8 cellular contexts compared by ENCODE assay signal in genomic region chr5:74638776-74639537, GRCh38. TPM values are rescaled to one million over a fixed set of nuclear protein-coding genes. Genes with fewer than 3 reads are reported as not detected.
DNase-seq lines count a peak whose midpoint lies in the region; ATAC-seq, FAIRE-seq and TF ChIP-seq lines count a peak whose summit lies in the region.

No MANE protein-coding gene starts in this region.

- DNase-seq in DMS53 treated with DMSO at 0.1 percent for 48 hours (lab: John Stamatoyannopoulos, UW; ENCODE audit: unreplicated experiment): peak; percentile 17
- DNase-seq in HL-60 (ENCODE audit: low read depth in 1 of 2, low spot score in 1 of 2): no peak
- peak; percentile 72 for DNase-seq in astrocyte (ENCODE audit: low read depth)
- peak; percentile 52 to 60 for DNase-seq in lung microvascular endothelial cell (ENCODE audit: low read depth in 2 of 2)
- no peak for DNase-seq in vagina (ENCODE audit: extremely low spot score in 2 of 2)
- no peak for DNase-seq in hepatic stellate cell (ENCODE audit: low spot score)
- DNase-seq in erythroblast (lab: John Stamatoyannopoulos, UW): no peak

- peaks cover 60% of the 10 kb centered on the region for H3K4me1 ChIP-seq in astrocyte (ENCODE audit: insufficient read depth, low read length)
- H3K4me1 ChIP-seq in vagina: peaks cover 38% of the 10 kb centered on the region

- peaks cover 59% of the 10 kb centered on the region for H4K20me1 ChIP-seq in astrocyte (ENCODE audit: insufficient read depth, low read length)

- H3K27me3 ChIP-seq in HL-60 (ENCODE audit: insufficient read depth, poor library complexity, severe bottlenecking): no peaks in the 10 kb centered on the region
- no peaks in the 10 kb centered on the region for H3K27me3 ChIP-seq in astrocyte (ENCODE audit: insufficient read depth, low read length)
- no peaks in the 10 kb centered on the region for H3K27me3 ChIP-seq in vagina

- H3K4me3 Mint-ChIP-seq in astrocyte (ENCODE audit: unreplicated experiment): peak overlapping the region; percentile 91

- peaks cover 31% of the 10 kb centered on the region for H3K36me3 Mint-ChIP-seq in astrocyte (ENCODE audit: low read depth, unreplicated experiment)

- H3K27ac ChIP-seq in HL-60 (replicated peaks) (no peak overlapping the region), astrocyte (ENCODE audit: low read depth, low read length) (peak overlapping the region; percentile 90), vagina (peak overlapping the region; percentile 80)

- intact Hi-C loops in vagina (cut with DNase I): no loop called here

- H3K9me3 ChIP-seq in astrocyte (ENCODE audit: insufficient read depth, low read depth, low read length) (peaks cover 2% of the 10 kb centered on the region), vagina (no peaks in the 10 kb centered on the region)

- peak overlapping the region; percentile 85 for H3K4me2 ChIP-seq in astrocyte (ENCODE audit: low read length)

- TF ChIP-seq POLR2A in vagina (IDR thresholded peaks at IDR 0.05) (no peak), erythroblast (IDR thresholded peaks at IDR 0.05; ENCODE audit: low read length) (no peak)

- H3K4me1 Mint-ChIP-seq in astrocyte (ENCODE audit: low read depth, unreplicated experiment): peaks cover 44% of the 10 kb centered on the region

- peak overlapping the region; percentile 91 for H3K9ac ChIP-seq in astrocyte (ENCODE audit: low read length)

- no peaks in the 10 kb centered on the region for H3K9me3 Mint-ChIP-seq in astrocyte (ENCODE audit: unreplicated experiment)

- peaks cover 63% of the 10 kb centered on the region for H3K79me2 ChIP-seq in astrocyte (ENCODE audit: insufficient read depth, low read length)

- FAIRE-seq in astrocyte (lab: Jason Lieb, UNC): no peak

- H3K27me3 Mint-ChIP-seq in astrocyte (ENCODE audit: low read depth, unreplicated experiment): no peaks in the 10 kb centered on the region

- peak overlapping the region; percentile 73 for H3K27ac Mint-ChIP-seq in astrocyte (ENCODE audit: unreplicated experiment)

- no peak overlapping the region for H2AFZ ChIP-seq in astrocyte (ENCODE audit: low read depth, low read length)

- ATAC-seq in GM19395 (IDR thresholded peaks at IDR 0.05; ENCODE audit: unreplicated experiment): peak; percentile 32

- TF ChIP-seq CTCF in HL-60 (IDR thresholded peaks at IDR 0.05; ENCODE audit: insufficient read depth, low read length): no peak
- TF ChIP-seq CTCF in astrocyte (IDR thresholded peaks at IDR 0.05; ENCODE audit: insufficient read depth, low read depth, low read length): no peak
- TF ChIP-seq CTCF in vagina (IDR thresholded peaks at IDR 0.05): no peak

- H3K36me3 ChIP-seq in astrocyte (ENCODE audit: insufficient read depth, low read length) (peaks cover 29% of the 10 kb centered on the region), vagina (peaks cover 0 to 4% of the 10 kb centered on the region in 2 donors)

- H3K4me3 ChIP-seq in HL-60 (replicated peaks; ENCODE audit: insufficient read depth, low read length) (peak overlapping the region; percentile 66), astrocyte (ENCODE audit: insufficient read depth, low read depth, low read length) (peak overlapping the region; percentile 99), vagina (peak overlapping the region; percentile 69 to 81)

RNA-seq across cellular contexts. Expression of gene ENC1, which starts 1.6 kb away (rescaled TPM):
- 363 and 389 TPM in 2 replicates for total RNA-seq in astrocyte
- total RNA-seq in lung microvascular endothelial cell: 11.1 and 29.9 TPM in 2 replicates
- 7.1 TPM for total RNA-seq in vagina

RNA-seq across cellular contexts. Expression of gene HEXB, which starts 46.1 kb away (rescaled TPM):
- total RNA-seq in astrocyte (96.3 and 99.3 TPM in 2 replicates), lung microvascular endothelial cell (102 and 112 TPM in 2 replicates), vagina (118 TPM)

Comparison
In these comparisons a context has a peak if more than half of its experiments do, and no peak if none do; other contexts are left out.
1. DNase-seq: peak in DMS53 treated with DMSO at 0.1 percent for 48 hours (single experiment), astrocyte (single experiment) and lung microvascular endothelial cell (2 of 2); none in HL-60 (0 of 2), vagina (0 of 2), hepatic stellate cell (single experiment) and erythroblast (0 of 2).
2. RNA of gene ENC1, which starts 1.6 kb away (total RNA-seq): 363 to 389 TPM in astrocyte; 11.1 to 29.9 TPM in lung microvascular endothelial cell and 7.1 TPM in vagina (single experiment); every median in the first group is over 10 times any median in the second.
3. Peak in every context shown above with its lines, with median percentiles within 50 percentile points of each other: H3K4me3 ChIP-seq.